21 cellular contexts compared by ENCODE assay signal in genomic region chr1:225888898-225889690, GRCh38. TPM values are rescaled to one million over a fixed set of nuclear protein-coding genes. Genes with fewer than 3 reads are reported as not detected.
A peak's percentile ranks its signal among the peaks of the same experiment; 100 is the strongest.
DNase-seq lines count a peak whose midpoint lies in the region; ATAC-seq, FAIRE-seq and TF ChIP-seq lines count a peak whose summit lies in the region.
"Had no signal": no experiment of that assay in that cellular context is flagged by ENCODE, and none has a peak within 500 bp of the region (broad histone marks: within the 10 kb centered on the region; RNA-seq: fewer than 3 reads in every experiment).

Gene LEFTY1, minus strand, starts transcription at chr1:225889146. Its CDS starts 80 bp downstream, at chr1:225889066.

- no peak for TF ChIP-seq POLR2A in GM12878 (IDR thresholded peaks at IDR 0.05; ENCODE audit: low read depth, low read length)

- TF ChIP-seq EP300 in GM12878 (IDR thresholded peaks at IDR 0.05; ENCODE audit: borderline replicate concordance in 1 of 2, control insufficient read depth in 1 of 2, low read depth in 2 of 2, low read length in 2 of 2): no peak

- SMC1A ChIA-PET in GM12878 (lab: Charles Lee; ENCODE audit: uncharacterized antibody, unreplicated experiment): interaction anchor here (1.0 kb wide), 1 partner anchor 8 kb away, joined by 3 read pairs; no protein-coding TSS in a partner anchor

- H3K27ac ChIP-seq in H9 (ENCODE audit: insufficient read length, low read depth, low read length): no peak within 1 kb of the TSS
- H3K27ac ChIP-seq in GM12878 (ENCODE audit: control insufficient read depth, insufficient read depth): no peak within 1 kb of the TSS
- H3K27ac ChIP-seq: coronary artery, esophagus muscularis mucosa, psoas muscle, vagina had no signal

- no peak within 1 kb of the TSS for H2AK5ac ChIP-seq in H9 (ENCODE audit: insufficient read length, low read length)

- peaks cover 0 to 13% (median 0%) of the 10 kb centered on the region in 3 experiments; a peak in 5 of 7 replicates for H3K36me3 Mint-ChIP-seq in H9 (ENCODE audit: insufficient read depth in 1 of 3, low read depth in 3 of 3)
- H3K36me3 Mint-ChIP-seq: CD8-positive, alpha-beta memory T cell had no signal

- H3K36me3 ChIP-seq in GM12878 (ENCODE audit: control insufficient read depth in 2 of 2, insufficient read depth in 2 of 2, low read length in 1 of 2): no peaks in the 10 kb centered on the region
- H3K36me3 ChIP-seq: esophagus muscularis mucosa, Peyer's patch, vagina had no signal

- CTCF ChIA-PET in GM12878 (lab: Yijun Ruan, JAX): no interaction called here

- TF ChIP-seq RAD21 in GM12878 (IDR thresholded peaks at IDR 0.05; ENCODE audit: insufficient read depth, low read depth, low read length): no peak

- in situ Hi-C loops in GM12878 (cut with MboI): no loop called here

- no peak within 1 kb of the TSS for H3K4me3 ChIP-seq in GM12878
- H3K4me3 ChIP-seq: coronary artery, esophagus muscularis mucosa, psoas muscle, vagina had no signal

- no peaks in the 10 kb centered on the region for H3K23me2 ChIP-seq in H9 (ENCODE audit: insufficient read length, low read depth, low read length, poor library complexity, severe bottlenecking)

- H3K4me1 Mint-ChIP-seq in H9: peaks cover 39% of the 10 kb centered on the region in 2 experiments

- no peak within 1 kb of the TSS for H4K91ac ChIP-seq in H9 (ENCODE audit: insufficient read length, low read depth, low read length)

- H2BK15ac ChIP-seq in H9 (ENCODE audit: low read depth, low read length): no peak within 1 kb of the TSS

- H3K27me3 ChIP-seq in H9 (ENCODE audit: insufficient read depth, low read length): no peaks in the 10 kb centered on the region
- no peaks in the 10 kb centered on the region for H3K27me3 ChIP-seq in GM12878 (replicated peaks in 1 of 2; ENCODE audit: control insufficient read depth in 2 of 2, insufficient read depth in 2 of 2, low read length in 1 of 2)
- H3K27me3 ChIP-seq: Peyer's patch, vagina had no signal

- H3K9me3 Mint-ChIP-seq in H9: no peaks in the 10 kb centered on the region; a peak in 1 of 5 replicates
- H3K9me3 Mint-ChIP-seq: CD8-positive, alpha-beta memory T cell; T-helper 1 cell treated with Interleukin-12 subunit alpha and Interleukin-12 subunit beta and Interleukin-4 antibody, amounts not matched to agents 30 μg/mL and 1 μg/mL, for 36 hours had no signal

- no CpG with 5 or more reads among the region's 12 CpGs for WGBS in H9 (ENCODE audit: extremely low coverage, insufficient read length, low lambda C conversion rate)
- 54% methylated on average over 12 of the region's 12 CpGs for WGBS in GM12878 (ENCODE audit: insufficient coverage, insufficient replicate concordance, low lambda C conversion rate, missing lambda C conversion rate)

- H2BK20ac ChIP-seq in H9 (ENCODE audit: low read depth, low read length, poor library complexity, severe bottlenecking): no peak within 1 kb of the TSS

- H3K79me1 ChIP-seq in H9 (ENCODE audit: insufficient read depth, low read depth, low read length, poor library complexity, severe bottlenecking): no peaks in the 10 kb centered on the region

- peak within 1 kb of the TSS; percentile 77 for H3T11ph ChIP-seq in H9 (ENCODE audit: low read length)

- H3K27me3 Mint-ChIP-seq in H9 (ENCODE audit: low read depth): peaks cover 2% of the 10 kb centered on the region; the same call in 1 of the 2 replicates

- H2BK5ac ChIP-seq in H9 (ENCODE audit: insufficient read length, low read length): no peak within 1 kb of the TSS

- no peak within 1 kb of the TSS for H3K14ac ChIP-seq in H9 (ENCODE audit: insufficient read depth, low read length)

- DNase-seq in H9 (peak; percentile 84), GM12878 (ENCODE audit: low read depth, low spot score) (no peak), left kidney (ENCODE audit: low read depth, low spot score) (peak; percentile 95), retina (peak; percentile 30), HK-2 (ENCODE audit: unreplicated experiment) (no peak), sciatic nerve (ENCODE audit: low spot score) (no peak)
- DNase-seq: activated CD4-positive, alpha-beta T cell treated with anti-CD3 and anti-CD28 coated beads for 1 hour; amniotic stem cell; CD8-positive, alpha-beta memory T cell; Kasumi-1; NCI-H1436 treated with DMSO at 0.1 percent for 48 hours; NCI-H510A treated with DMSO at 0.1 percent for 48 hours; Peyer's patch; stimulated activated CD4-positive, alpha-beta T cell treated with anti-CD3 and anti-CD28 coated beads, Interleukin-2, amount 100 ng/mL, for 24 hours had no signal

- POLR2A ChIA-PET in GM12878 (lab: Charles Lee): interaction anchor here (1.2 kb wide), 1 partner anchor 10 kb away, joined by 3 read pairs; no protein-coding TSS in a partner anchor

- H2AFZ ChIP-seq in H9 (ENCODE audit: low read length) (no peak within 1 kb of the TSS), GM12878 (ENCODE audit: control insufficient read depth, low read depth, low read length) (no peak within 1 kb of the TSS)

- no peak for FAIRE-seq in GM12878 (lab: Jason Lieb, UNC)

- no peak within 1 kb of the TSS for H4K5ac ChIP-seq in H9 (ENCODE audit: insufficient read length, low read depth, low read length)

- H3K23ac ChIP-seq in H9 (ENCODE audit: insufficient read length, low read depth, low read length): no peak within 1 kb of the TSS

- no peak within 1 kb of the TSS for H3K56ac ChIP-seq in H9 (ENCODE audit: insufficient read length, low read depth, low read length)

- H4K20me1 ChIP-seq in H9 (ENCODE audit: control insufficient read depth, insufficient read depth, insufficient read length) (no peaks in the 10 kb centered on the region), GM12878 (ENCODE audit: control insufficient read depth, insufficient read depth) (no peaks in the 10 kb centered on the region)

- RAD21 ChIA-PET in GM12878 (lab: Charles Lee; ENCODE audit: unreplicated experiment): interaction anchor here (1.0 kb wide), 1 partner anchor 112 kb away, joined by 3 read pairs; the partner anchor contains the start of gene SRP9

- TF ChIP-seq CTCF in H9 (conservative IDR thresholded peaks at IDR 0.05) (no peak), GM12878 (IDR thresholded peaks at IDR 0.05 in 2 of 3, conservative IDR thresholded peaks at IDR 0.05 in 1 of 3; ENCODE audit: control insufficient read depth in 2 of 3, extremely low read depth in 1 of 3, insufficient read depth in 1 of 3, low read depth in 3 of 3, low read length in 3 of 3) (no peak)

- H3K9me3 ChIP-seq in H9 (ENCODE audit: control insufficient read depth, low read depth, low read length) (no peaks in the 10 kb centered on the region), GM12878 (replicated peaks; ENCODE audit: control insufficient read depth, insufficient read depth, low read length) (no peaks in the 10 kb centered on the region)
- H3K9me3 ChIP-seq: esophagus muscularis mucosa, Peyer's patch, psoas muscle, vagina had no signal

- H3K79me2 ChIP-seq in H9 (ENCODE audit: insufficient read depth, low read length): peaks cover 2% of the 10 kb centered on the region; the same call in 1 of the 2 replicates
- no peaks in the 10 kb centered on the region for H3K79me2 ChIP-seq in GM12878 (ENCODE audit: control insufficient read depth, insufficient read depth, low read length)

- H3K18ac ChIP-seq in H9 (ENCODE audit: insufficient read length, low read depth, low read length): peak within 1 kb of the TSS; percentile 27

- H3K4me2 ChIP-seq in H9 (ENCODE audit: insufficient read depth, insufficient read length, low read length) (peak within 1 kb of the TSS; percentile 36), GM12878 (ENCODE audit: control insufficient read depth, insufficient read depth) (no peak within 1 kb of the TSS)

- ATAC-seq in GM12878 (peak; percentile 26; the same call in 2 of the 3 replicates), GM18519 (IDR thresholded peaks at IDR 0.05; ENCODE audit: low FRiP score, unreplicated experiment) (no peak), sciatic nerve (no peak)
- ATAC-seq: psoas muscle had no signal

- H3K4me1 ChIP-seq in H9 (ENCODE audit: insufficient read depth, low read length) (peaks cover 3% of the 10 kb centered on the region; the same call in 1 of the 2 replicates), GM12878 (ENCODE audit: control insufficient read depth, insufficient read depth, low read length) (no peaks in the 10 kb centered on the region)
- H3K4me1 ChIP-seq: esophagus muscularis mucosa, psoas muscle, vagina had no signal

- no TSS peak for BruUV-seq in GM12878 (replicated peaks; lab: Mats Ljungman, UMichigan)

- intact Hi-C loops in GM12878 (cut with micrococcal nuclease; ENCODE audit: unreplicated experiment) (no loop called here), sciatic nerve (cut with DNase I) (no loop called here)

- H3K9ac ChIP-seq in H9 (ENCODE audit: extremely low read depth, insufficient read length, low read length) (peak within 1 kb of the TSS; percentile 86), GM12878 (ENCODE audit: control insufficient read depth, insufficient read depth, low read length) (no peak within 1 kb of the TSS)

- no peak within 1 kb of the TSS for H3K4ac ChIP-seq in H9 (ENCODE audit: low read depth, low read length)

- H2BK120ac ChIP-seq in H9 (ENCODE audit: low read depth, low read length, poor library complexity, severe bottlenecking): no peak within 1 kb of the TSS

- H2BK12ac ChIP-seq in H9 (ENCODE audit: insufficient read length, low read depth, low read length): no peak within 1 kb of the TSS

- H3K4me3 Mint-ChIP-seq in H9: peak within 1 kb of the TSS; percentile 70 to 75
- H3K4me3 Mint-ChIP-seq: T-helper 1 cell treated with Interleukin-12 subunit alpha and Interleukin-12 subunit beta and Interleukin-4 antibody, amounts not matched to agents 30 μg/mL and 1 μg/mL, for 36 hours had no signal

- H3K27ac Mint-ChIP-seq in H9: peak within 1 kb of the TSS; percentile 44 to 96 (median 64); a peak in 4 of 7 replicates
- H3K27ac Mint-ChIP-seq: T-helper 1 cell treated with Interleukin-12 subunit alpha and Interleukin-12 subunit beta and Interleukin-4 antibody, amounts not matched to agents 30 μg/mL and 1 μg/mL, for 36 hours had no signal

- H4K8ac ChIP-seq in H9 (replicated peaks; ENCODE audit: insufficient read length, low read depth, low read length): peak within 1 kb of the TSS; percentile 21

RNA-seq across cellular contexts. Expression of gene LEFTY1, which starts in this region (rescaled TPM):
- 102 and 107 TPM in 2 replicates for total RNA-seq in H9 (2021)
- not detected in 2 replicates for total RNA-seq in GM12878 (2013; cell fraction: nucleolus; rRNA removed)
- total RNA-seq in GM12878 (2014; rRNA removed): 0.06 TPM in 1 of 2 replicates, not detected in the other
- not detected in 2 replicates for total RNA-seq in GM12878 (2014; rRNA removed; fragmentation: Illumina TruSeq; extraction: Trizol)
- total RNA-seq in GM12878 (2021): 0.27 TPM in 1 of 2 replicates, not detected in the other
- polyA plus RNA-seq in GM12878 (2011; ENCODE audit: low read depth): not detected
- not detected in 2 replicates for polyA plus RNA-seq in GM12878 (2011; rRNA removed)
- polyA plus RNA-seq in GM12878 (2011; cell fraction: cytosol; rRNA removed): 0.04 TPM in 1 of 2 replicates, not detected in the other
- polyA plus RNA-seq in GM12878 (2011; cell fraction: nucleus; rRNA removed): 0.06 TPM in 1 of 2 replicates, not detected in the other
- polyA plus RNA-seq in GM12878 (2012): 0.08 TPM in 1 of 2 replicates, not detected in the other
- polyA plus RNA-seq in GM12878 (2014; fragmentation: Illumina TruSeq; extraction: Trizol): not detected in 2 replicates
- polyA plus RNA-seq in GM12878 (2014; fragmentation: Nextera tagmentation; extraction: Ambion mirVana): not detected
- polyA plus RNA-seq in GM12878 (2014; rRNA removed): 0.06 TPM in 1 of 2 replicates, not detected in the other
- polyA plus RNA-seq in GM12878 (2016; fragmentation: Nextera tagmentation; extraction: Ambion mirVana): not detected
- polyA minus RNA-seq in GM12878 (2011; rRNA and poly(A)+ RNA removed): not detected in 2 replicates
- not detected in 2 replicates for polyA minus RNA-seq in GM12878 (2011; cell fraction: cytosol; rRNA and poly(A)+ RNA removed)
- polyA minus RNA-seq in GM12878 (2011; cell fraction: nucleus; rRNA and poly(A)+ RNA removed): not detected in 2 replicates
- 0.89 TPM for total RNA-seq in sciatic nerve
- total RNA-seq: CD8-positive, alpha-beta memory T cell; G401; vagina had no signal

Comparison
In these comparisons a context has a peak if more than half of its experiments do, and no peak if none do; other contexts are left out.
1. RNA of gene LEFTY1 (total RNA-seq): 102 to 107 TPM in H9; 0.89 TPM in sciatic nerve (single experiment) and 0.06 to 0.27 TPM in GM12878; every median in the first group is over 10 times any median in the second.
2. Peak in ATAC-seq in GM12878; RNA of the gene not detected or under 1 TPM.
3. DNase-seq: peak in H9 (single experiment), left kidney (single experiment) and retina (single experiment); none in GM12878 (single experiment), HK-2 (single experiment) and sciatic nerve (single experiment).